10 cellular contexts compared by ENCODE assay signal in genomic region chr6:13404115-13404891, GRCh38.
DNase-seq lines count a peak whose midpoint lies in the region; ATAC-seq, FAIRE-seq and TF ChIP-seq lines count a peak whose summit lies in the region.
"Had no signal": no experiment of that assay in that cellular context is flagged by ENCODE, and none has a peak within 500 bp of the region (broad histone marks: within the 10 kb centered on the region; RNA-seq: fewer than 3 reads in every experiment).

No MANE protein-coding gene starts in this region.

- DNase-seq in CD14-positive monocyte (ENCODE audit: low spot score) (peak; percentile 63), NOMO-1 treated with DMSO at 0.1 percent for 48 hours (lab: John Stamatoyannopoulos, UW; ENCODE audit: unreplicated experiment) (peak; percentile 75), natural killer cell (no peak), NCI-H1694 (lab: John Stamatoyannopoulos, UW) (no peak), DMS79 treated with DMSO at 0.1 percent for 48 hours (lab: John Stamatoyannopoulos, UW) (no peak), frontal cortex (ENCODE audit: low spot score in 2 of 2) (no peak)
- no peak for DNase-seq in naive thymus-derived CD8-positive, alpha-beta T cell
- DNase-seq: activated naive CD8-positive, alpha-beta T cell treated with anti-CD3 and anti-CD28 coated beads for 36 hours had no signal

- H3K9me3 Mint-ChIP-seq in CD14-positive monocyte (peaks cover 0 to 3% (median 0%) of the 10 kb centered on the region in 7 donors), natural killer cell (no peaks in the 10 kb centered on the region)
- no peaks in the 10 kb centered on the region for H3K9me3 Mint-ChIP-seq in naive thymus-derived CD8-positive, alpha-beta T cell
- H3K9me3 Mint-ChIP-seq: activated naive CD8-positive, alpha-beta T cell treated with anti-CD3 and anti-CD28 coated beads for 36 hours had no signal

- H3K36me3 Mint-ChIP-seq in CD14-positive monocyte (peaks cover 5 to 14% of the 10 kb centered on the region in 2 donors), natural killer cell (no peaks in the 10 kb centered on the region)
- no peaks in the 10 kb centered on the region for H3K36me3 Mint-ChIP-seq in naive thymus-derived CD8-positive, alpha-beta T cell

- TF ChIP-seq CTCF in CD14-positive monocyte (IDR thresholded peaks at IDR 0.05) (no peak), natural killer cell (IDR thresholded peaks at IDR 0.05) (no peak)

- ATAC-seq in esophagus mucosa (peak; percentile 55), natural killer cell (peak; percentile 84 to 86 (median 85))
- no peak for ATAC-seq in naive thymus-derived CD8-positive, alpha-beta T cell

- H3K27me3 Mint-ChIP-seq in CD14-positive monocyte (ENCODE audit: low read depth in 3 of 3) (peaks cover 0 to 9% (median 1%) of the 10 kb centered on the region in 3 donors), natural killer cell (ENCODE audit: low read depth in 2 of 2) (no peaks in the 10 kb centered on the region)
- no peaks in the 10 kb centered on the region for H3K27me3 Mint-ChIP-seq in naive thymus-derived CD8-positive, alpha-beta T cell
- H3K27me3 Mint-ChIP-seq: activated naive CD8-positive, alpha-beta T cell treated with anti-CD3 and anti-CD28 coated beads for 36 hours; stimulated activated naive CD8-positive, alpha-beta T cell treated with anti-CD3 and anti-CD28 coated beads, Interleukin-15, Interleukin-2, amounts not matched to agents 100 ng/mL and 50 ng/mL, for 24 hours had no signal

- H3K4me1 Mint-ChIP-seq in CD14-positive monocyte (peaks cover 58% of the 10 kb centered on the region), natural killer cell (peaks cover 89 to 90% of the 10 kb centered on the region in 2 donors)
- peaks cover 0 to 31% (median 0%) of the 10 kb centered on the region in 4 donors for H3K4me1 Mint-ChIP-seq in naive thymus-derived CD8-positive, alpha-beta T cell

- POLR2A ChIA-PET in naive thymus-derived CD8-positive, alpha-beta T cell (lab: Charles Lee): no interaction called here

- intact Hi-C loops in CD14-positive monocyte (cut with micrococcal nuclease) (loop anchor here in 1 of 2 donors (10.0 kb wide), 1 partner anchor 50 kb away; no protein-coding TSS in a partner anchor), natural killer cell (cut with micrococcal nuclease) (no loop called here)

- no peak for FAIRE-seq in frontal cortex (lab: Jason Lieb, UNC)

- H3K27ac Mint-ChIP-seq in CD14-positive monocyte (peak overlapping the region; percentile 85 to 95 (median 91)), natural killer cell (peak overlapping the region; percentile 50 to 80)
- no peak overlapping the region for H3K27ac Mint-ChIP-seq in naive thymus-derived CD8-positive, alpha-beta T cell
- H3K27ac Mint-ChIP-seq: activated naive CD8-positive, alpha-beta T cell treated with anti-CD3 and anti-CD28 coated beads for 36 hours; stimulated activated naive CD8-positive, alpha-beta T cell treated with anti-CD3 and anti-CD28 coated beads, Interleukin-15, Interleukin-2, amounts not matched to agents 100 ng/mL and 50 ng/mL, for 24 hours had no signal

- H3K4me3 Mint-ChIP-seq in CD14-positive monocyte (peak overlapping the region in 1 of 2 donors; percentile 53), natural killer cell (peak overlapping the region; percentile 50)
- no peak overlapping the region for H3K4me3 Mint-ChIP-seq in naive thymus-derived CD8-positive, alpha-beta T cell
- H3K4me3 Mint-ChIP-seq: activated naive CD8-positive, alpha-beta T cell treated with anti-CD3 and anti-CD28 coated beads for 36 hours; stimulated activated naive CD8-positive, alpha-beta T cell treated with anti-CD3 and anti-CD28 coated beads, Interleukin-15, Interleukin-2, amounts not matched to agents 100 ng/mL and 50 ng/mL, for 24 hours had no signal

Comparison
In these comparisons a context has a peak if more than half of its experiments do, and no peak if none do; other contexts are left out.
1. DNase-seq: peak in CD14-positive monocyte (single experiment) and NOMO-1 treated with DMSO at 0.1 percent for 48 hours (single experiment); none in natural killer cell (single experiment), NCI-H1694 (single experiment), DMS79 treated with DMSO at 0.1 percent for 48 hours (single experiment), frontal cortex (0 of 2) and naive thymus-derived CD8-positive, alpha-beta T cell (0 of 10).
2. H3K27ac Mint-ChIP-seq: peak in CD14-positive monocyte (7 of 7) and natural killer cell (2 of 2); none in naive thymus-derived CD8-positive, alpha-beta T cell (0 of 10).
3. ATAC-seq: peak in esophagus mucosa (single experiment) and natural killer cell (3 of 3); none in naive thymus-derived CD8-positive, alpha-beta T cell (0 of 2).